ENCODE assay signal across 25 cellular contexts in the genomic region with DNA sequence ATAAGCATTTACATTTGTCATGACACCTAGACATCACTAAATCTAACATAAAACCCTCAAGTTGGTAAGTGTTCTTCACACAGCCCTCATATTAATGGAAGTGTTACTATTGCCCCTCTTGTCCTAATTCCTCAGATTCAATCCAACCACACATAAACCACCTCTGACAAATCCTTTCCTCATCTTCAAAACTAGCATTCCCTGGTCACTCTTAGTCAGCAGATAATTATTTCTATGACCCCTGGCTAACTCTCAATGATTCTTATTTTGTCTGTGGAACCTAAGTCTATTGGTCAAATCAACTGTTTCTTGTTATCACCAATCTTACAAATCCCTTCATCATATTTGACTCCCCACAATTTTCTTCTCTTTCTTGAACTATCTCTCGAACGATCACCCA.
DNase-seq lines count a peak whose midpoint lies in the region; ATAC-seq and TF ChIP-seq lines count a peak whose summit lies in the region.
"Had no signal": no experiment of that assay in that cellular context is flagged by ENCODE, and none has a peak within 500 bp of the region (broad histone marks: within the 10 kb centered on the region; RNA-seq: fewer than 3 reads in every experiment).

No MANE protein-coding gene starts in this region.

- dilution Hi-C loops in IMR-90 (cut with HindIII; ENCODE audit: low sequenced_read_pairs, unreplicated experiment) = no loop called here

- no peak for ATAC-seq in IMR-90 (ENCODE audit: low read depth)
- ATAC-seq: naive thymus-derived CD4-positive, alpha-beta T cell had no signal

- H3K27me3 ChIP-seq in IMR-90 (ENCODE audit: control insufficient read depth, insufficient read depth, low read length) = no peaks in the 10 kb centered on the region
- H3K27me3 ChIP-seq: stomach, tibial nerve had no signal

- peak overlapping the region; percentile 34; the same call in 1 of the 2 replicates for H3K14ac ChIP-seq in IMR-90 (replicated peaks; ENCODE audit: low read depth, low read length)

- intact Hi-C loops in IMR-90 (cut with micrococcal nuclease) = loop anchor here (10.0 kb wide), 1 partner anchor 1086 kb away; no protein-coding TSS in a partner anchor

- no peak overlapping the region for H2BK5ac ChIP-seq in IMR-90 (ENCODE audit: low read depth, low read length, poor library complexity, severe bottlenecking)

- TF ChIP-seq RAD21 in IMR-90 (IDR thresholded peaks at IDR 0.05; ENCODE audit: low read length) = no peak

- peaks cover 4% of the 10 kb centered on the region; the same call in 1 of the 2 replicates for H4K20me1 ChIP-seq in IMR-90 (ENCODE audit: insufficient read depth, low read length)

- no peak overlapping the region for H3K23ac ChIP-seq in IMR-90 (ENCODE audit: low read depth, low read length)

- no peak overlapping the region for H3K4me2 ChIP-seq in IMR-90 (ENCODE audit: low read depth, low read length)
- H3K4me2 ChIP-seq: SK-N-SH had no signal

- peaks cover 1% of the 10 kb centered on the region; the same call in 1 of the 2 replicates for H3K36me3 ChIP-seq in IMR-90 (ENCODE audit: control insufficient read depth, insufficient read depth, low read length)
- H3K36me3 ChIP-seq: tibial nerve had no signal

- no peak overlapping the region for H3K56ac ChIP-seq in IMR-90 (ENCODE audit: extremely low read depth, insufficient read depth, low read length)

- no peak overlapping the region for H3K4ac ChIP-seq in IMR-90 (ENCODE audit: low read depth, low read length)

- CTCF ChIA-PET in IMR-90 (lab: Yijun Ruan, JAX) = no interaction called here

- POLR2A ChIA-PET in IMR-90 (lab: Charles Lee; ENCODE audit: unreplicated experiment) = no interaction called here

- no peak overlapping the region for H4K8ac ChIP-seq in IMR-90 (ENCODE audit: low read depth in 2 of 2, low read length in 2 of 2)

- no peak overlapping the region for H3K27ac ChIP-seq in IMR-90 (ENCODE audit: insufficient read depth, low read length)
- H3K27ac ChIP-seq: RWPE1, stomach had no signal

- 0 out of 2 replicates have a peak, but pooled peaks cover 9% of the 10 kb centered on the region for H3K9me1 ChIP-seq in IMR-90 (ENCODE audit: insufficient read depth, low read length)

- H3K4me3 ChIP-seq in IMR-90 (ENCODE audit: insufficient read depth, low read depth, low read length) (no peak overlapping the region), astrocyte of the spinal cord (ENCODE audit: low read depth, low read length) (no peak overlapping the region)
- H3K4me3 ChIP-seq: stomach, tibial nerve had no signal

- peaks cover 11 to 31% of the 10 kb centered on the region in 2 experiments; a peak in 3 of 4 replicates for H3K79me1 ChIP-seq in IMR-90 (ENCODE audit: low read depth in 1 of 2, low read length in 2 of 2)

- H2BK120ac ChIP-seq in IMR-90 (ENCODE audit: low read depth, low read length) = no peak overlapping the region

- H2BK20ac ChIP-seq in IMR-90 (ENCODE audit: low read depth, low read length) = no peak overlapping the region; the same call in 1 of the 2 replicates

- H3K18ac ChIP-seq in IMR-90 (ENCODE audit: low read depth, low read length) = no peak overlapping the region

- DNase-seq in Caki2 (ENCODE audit: low read depth) = peak; percentile 16
- DNase-seq in IMR-90 = peak; percentile 50
- DNase-seq in astrocyte of the spinal cord (ENCODE audit: low read depth, low spot score) = peak; percentile 58
- peak; percentile 51 for DNase-seq in kidney tubule cell (ENCODE audit: low spot score)
- DNase-seq in activated CD4-positive, alpha-beta T cell treated with anti-CD3 and anti-CD28 coated beads, Interleukin-2, amount 50 U/mL, for 4 hours = no peak
- DNase-seq in GM19238 (ENCODE audit: insufficient read length, low spot score) = no peak
- no peak for DNase-seq in DMS 273 (lab: John Stamatoyannopoulos, UW; ENCODE audit: unreplicated experiment)
- DNase-seq: activated CD4-positive, alpha-beta T cell treated with anti-CD3 and anti-CD28 coated beads for 4 hours; activated CD8-positive, alpha-beta memory T cell treated with anti-CD3 and anti-CD28 coated beads for 24 hours; activated effector memory CD4-positive, alpha-beta T cell treated with anti-CD3 and anti-CD28 coated beads, Interleukin-2, amount 50 U/mL, for 16 hours; activated naive CD8-positive, alpha-beta T cell treated with anti-CD3 and anti-CD28 coated beads, Interleukin-2, amount 10 ng/mL, durations not matched to agents 7 days and 5 days; GOT3; kidney; midbrain; naive thymus-derived CD4-positive, alpha-beta T cell; NCI-H2081; NCI-H446; NCI-H774; SK-N-SH; small intestine; stimulated activated CD8-positive, alpha-beta memory T cell treated with anti-CD3 and anti-CD28 coated beads, Interleukin-4, amount 100 ng/mL, for 48 hours; stomach; T-helper 2 cell had no signal

- H3K9me3 ChIP-seq in IMR-90 (ENCODE audit: control insufficient read depth, insufficient read depth, low read length) = no peaks in the 10 kb centered on the region
- H3K9me3 ChIP-seq: SK-N-SH, stomach, tibial nerve had no signal

- no peak overlapping the region for H4K5ac ChIP-seq in IMR-90 (ENCODE audit: low read depth, low read length)

- no peak overlapping the region for H2AFZ ChIP-seq in IMR-90 (replicated peaks; ENCODE audit: low read length, poor library complexity)

- H2BK15ac ChIP-seq in IMR-90 (ENCODE audit: low read depth, low read length) = no peak overlapping the region

- H2AK9ac ChIP-seq in IMR-90 (replicated peaks; ENCODE audit: low read depth, low read length, poor library complexity) = no peak overlapping the region

- peaks cover 5% of the 10 kb centered on the region; the same call in 1 of the 2 replicates for H3K4me1 ChIP-seq in IMR-90 (ENCODE audit: control insufficient read depth, insufficient read depth, low read length)

- TF ChIP-seq CTCF in IMR-90 (conservative IDR thresholded peaks at IDR 0.05; ENCODE audit: low read depth, low read length) (no peak), astrocyte of the spinal cord (IDR thresholded peaks at IDR 0.05; ENCODE audit: low read depth, low read length) (no peak)

- BruUV-seq in IMR-90 (replicated peaks; lab: Mats Ljungman, UMichigan) = no TSS peak

- H4K91ac ChIP-seq in IMR-90 (ENCODE audit: insufficient read depth, low read depth, low read length) = no peak overlapping the region

- in situ Hi-C loops in Caki2 (cut with HindIII; ENCODE audit: low pct_unique_long_range_greater_than_20kb, low sequenced_read_pairs) (no loop called here), IMR-90 (cut with MboI; ENCODE audit: low sequenced_read_pairs) (no loop called here), astrocyte of the spinal cord (cut with HindIII; ENCODE audit: low sequenced_read_pairs) (no loop called here)

- no peak for TF ChIP-seq POLR2A in IMR-90 (IDR thresholded peaks at IDR 0.05; ENCODE audit: low read depth, low read length)

- no peak overlapping the region for H3K9ac ChIP-seq in IMR-90 (ENCODE audit: low read depth, low read length)
- H3K9ac ChIP-seq: SK-N-SH had no signal

- 100% methylated on average over 2 of the region's 2 CpGs; no CpG with 5 or more reads in 1 of the 2 experiments for WGBS in IMR-90 (ENCODE audit: extremely low coverage in 2 of 2, insufficient read length in 1 of 2), 2 experiments

- no peak overlapping the region for H2AK5ac ChIP-seq in IMR-90 (ENCODE audit: low read depth, low read length)

TF ChIP-seq in IMR-90, 13 proteins besides CTCF, POLR2A, EP300 and RAD21:
- TF ChIP-seq NFE2L2 (IDR thresholded peaks at IDR 0.05; ENCODE audit: low read depth, low read length) = peak; percentile 37; the same call in 1 of the 2 replicates
- TF ChIP-seq FOS (IDR thresholded peaks at IDR 0.05; ENCODE audit: low read depth, low read length) = no peak
- TF ChIP-seq MAFK (IDR thresholded peaks at IDR 0.05; ENCODE audit: low read depth, low read length) = peak; percentile 30; the same call in 1 of the 2 replicates

Comparison
In these comparisons a context has a peak if more than half of its experiments do, and no peak if none do; other contexts are left out.
1. DNase-seq: peak in Caki2 (single experiment), IMR-90 (single experiment), astrocyte of the spinal cord (single experiment) and kidney tubule cell (single experiment); none in activated CD4-positive, alpha-beta T cell treated with anti-CD3 and anti-CD28 coated beads, Interleukin-2, amount 50 U/mL, for 4 hours (0 of 2), GM19238 (single experiment) and DMS 273 (single experiment).